ENCODE assay signal across 12 cellular contexts in the genomic region with DNA sequence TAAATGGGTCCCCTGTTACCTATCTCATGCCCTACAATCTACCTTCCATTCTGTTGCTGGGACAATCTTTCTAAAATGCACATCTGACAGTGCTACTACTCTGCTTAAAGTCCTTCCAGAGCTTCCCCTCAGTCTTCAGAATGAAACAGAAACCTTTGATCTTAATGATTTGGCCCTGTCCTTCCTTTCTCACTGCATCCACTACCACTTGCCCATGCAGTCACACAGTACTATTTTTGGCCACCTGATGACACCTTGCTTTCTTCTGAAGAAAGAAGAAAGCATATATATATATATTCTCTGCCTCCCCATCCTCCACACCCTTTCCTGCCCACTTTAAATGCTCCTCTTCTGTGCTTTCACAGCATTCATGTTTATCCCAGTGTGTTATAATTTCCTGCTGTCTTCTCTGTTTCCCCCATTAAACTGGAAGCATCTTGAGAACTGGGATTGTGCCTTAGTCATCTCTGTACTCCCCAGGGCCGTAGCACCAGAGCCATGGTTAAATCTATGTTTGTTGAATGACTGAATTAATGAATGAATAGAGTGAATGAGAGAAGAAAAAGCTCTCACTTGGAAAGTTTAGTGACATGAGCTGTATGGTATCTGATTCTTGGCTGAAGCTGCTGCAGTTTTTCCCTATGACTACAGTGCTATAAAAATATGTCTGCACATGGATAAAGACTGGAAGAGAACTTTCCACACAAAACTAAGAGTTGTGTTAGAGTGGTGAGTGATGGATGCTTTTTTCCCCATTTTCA. TPM values are rescaled to one million over a fixed set of nuclear protein-coding genes. Genes with fewer than 3 reads are reported as not detected.
DNase-seq lines count a peak whose midpoint lies in the region; ATAC-seq and TF ChIP-seq lines count a peak whose summit lies in the region.
"Had no signal": no experiment of that assay in that cellular context is flagged by ENCODE, and none has a peak within 500 bp of the region (broad histone marks: within the 10 kb centered on the region; RNA-seq: fewer than 3 reads in every experiment).

No MANE protein-coding gene starts in this region.

- H3K9me3 Mint-ChIP-seq in activated CD8-positive, alpha-beta T cell treated with anti-CD3 and anti-CD28 coated beads for 36 hours = no peaks in the 10 kb centered on the region
- H3K9me3 Mint-ChIP-seq in Caco-2 (ENCODE audit: unreplicated experiment) = no peaks in the 10 kb centered on the region
- no peaks in the 10 kb centered on the region for H3K9me3 Mint-ChIP-seq in activated naive CD8-positive, alpha-beta T cell treated with anti-CD3 and anti-CD28 coated beads, Interleukin-2, amount 50 U/mL, for 24 hours

- H3K4me3 Mint-ChIP-seq in activated CD8-positive, alpha-beta T cell treated with anti-CD3 and anti-CD28 coated beads for 36 hours = no peak overlapping the region
- H3K4me3 Mint-ChIP-seq in Caco-2 (ENCODE audit: unreplicated experiment) = no peak overlapping the region
- H3K4me3 Mint-ChIP-seq in activated naive CD8-positive, alpha-beta T cell treated with anti-CD3 and anti-CD28 coated beads, Interleukin-2, amount 50 U/mL, for 24 hours = no peak overlapping the region

- H3K4me1 Mint-ChIP-seq in activated CD8-positive, alpha-beta T cell treated with anti-CD3 and anti-CD28 coated beads for 36 hours (ENCODE audit: low read depth) = peaks cover 2% of the 10 kb centered on the region
- H3K4me1 Mint-ChIP-seq in Caco-2 (ENCODE audit: low read depth, unreplicated experiment) = no peaks in the 10 kb centered on the region
- H3K4me1 Mint-ChIP-seq in activated naive CD8-positive, alpha-beta T cell treated with anti-CD3 and anti-CD28 coated beads, Interleukin-2, amount 50 U/mL, for 24 hours = peaks cover 8% of the 10 kb centered on the region

- WGBS in psoas muscle, 3 donors = 28 to 56% (median 32%) methylated on average over 1 of the region's 1 CpG

- no peak overlapping the region for H3K27ac Mint-ChIP-seq in activated CD8-positive, alpha-beta T cell treated with anti-CD3 and anti-CD28 coated beads for 36 hours
- no peak overlapping the region for H3K27ac Mint-ChIP-seq in Caco-2 (ENCODE audit: unreplicated experiment)
- H3K27ac Mint-ChIP-seq in activated naive CD8-positive, alpha-beta T cell treated with anti-CD3 and anti-CD28 coated beads, Interleukin-2, amount 50 U/mL, for 24 hours = no peak overlapping the region

- H3K27me3 ChIP-seq in psoas muscle (ENCODE audit: insufficient read depth in 3 of 3, low read length in 2 of 3) = peaks cover 0 to 12% (median 0%) of the 10 kb centered on the region in 3 donors
- H3K27me3 ChIP-seq in Caco-2 (replicated peaks; ENCODE audit: control insufficient read depth, insufficient read depth, low read length) = no peaks in the 10 kb centered on the region

- DNase-seq in M059J (ENCODE audit: low read depth) (peak; percentile 63), psoas muscle (no peak), Caco-2 (no peak), SIG-M5 (lab: John Stamatoyannopoulos, UW) (no peak)
- no peak for DNase-seq in activated CD8-positive, alpha-beta T cell treated with anti-CD3 and anti-CD28 coated beads for 36 hours
- no peak for DNase-seq in activated naive CD8-positive, alpha-beta T cell treated with anti-CD3 and anti-CD28 coated beads, Interleukin-2, amount 50 U/mL, for 24 hours
- DNase-seq: amniotic stem cell, NCI-H1417, small intestine, trophoblast cell had no signal

- H3K36me3 Mint-ChIP-seq in activated CD8-positive, alpha-beta T cell treated with anti-CD3 and anti-CD28 coated beads for 36 hours (ENCODE audit: low read depth) = no peaks in the 10 kb centered on the region
- H3K36me3 Mint-ChIP-seq in Caco-2 (ENCODE audit: insufficient read depth, unreplicated experiment) = peaks cover 5% of the 10 kb centered on the region
- no peaks in the 10 kb centered on the region for H3K36me3 Mint-ChIP-seq in activated naive CD8-positive, alpha-beta T cell treated with anti-CD3 and anti-CD28 coated beads, Interleukin-2, amount 50 U/mL, for 24 hours (ENCODE audit: low read depth)

- intact Hi-C loops in psoas muscle (cut with DNase I) (loop anchor here in 1 of 2 donors (10.0 kb wide), 1 partner anchor 510 kb away; no protein-coding TSS in a partner anchor), Caco-2 (cut with micrococcal nuclease; ENCODE audit: unreplicated experiment) (loop anchor here (10.0 kb wide), 1 partner anchor 500 kb away; no protein-coding TSS in a partner anchor)
- intact Hi-C loops in activated CD8-positive, alpha-beta T cell treated with anti-CD3 and anti-CD28 coated beads for 36 hours (cut with micrococcal nuclease) = no loop called here

- H3K36me3 ChIP-seq in psoas muscle (ENCODE audit: insufficient read depth in 1 of 2, low read depth in 1 of 2) (no peaks in the 10 kb centered on the region), Caco-2 (ENCODE audit: control insufficient read depth, insufficient read depth, low read length) (no peaks in the 10 kb centered on the region)

- ATAC-seq in GM19035 (IDR thresholded peaks at IDR 0.05; ENCODE audit: unreplicated experiment) = peak; percentile 63
- ATAC-seq in HG02678 (IDR thresholded peaks at IDR 0.05; ENCODE audit: unreplicated experiment) = peak; percentile 74
- ATAC-seq in psoas muscle = peak in 3 of 4 donors; percentile 30 to 44 (median 34)
- ATAC-seq in activated CD8-positive, alpha-beta T cell treated with anti-CD3 and anti-CD28 coated beads for 36 hours = no peak
- no peak for ATAC-seq in activated naive CD8-positive, alpha-beta T cell treated with anti-CD3 and anti-CD28 coated beads, Interleukin-2, amount 50 U/mL, for 24 hours

- H3K27me3 Mint-ChIP-seq in activated CD8-positive, alpha-beta T cell treated with anti-CD3 and anti-CD28 coated beads for 36 hours = no peaks in the 10 kb centered on the region
- no peaks in the 10 kb centered on the region for H3K27me3 Mint-ChIP-seq in Caco-2 (ENCODE audit: insufficient read depth, unreplicated experiment)
- peaks cover 2% of the 10 kb centered on the region for H3K27me3 Mint-ChIP-seq in activated naive CD8-positive, alpha-beta T cell treated with anti-CD3 and anti-CD28 coated beads, Interleukin-2, amount 50 U/mL, for 24 hours

- H3K9me3 ChIP-seq in psoas muscle = no peaks in the 10 kb centered on the region
- H3K9me3 ChIP-seq in Caco-2 = no peaks in the 10 kb centered on the region

- no TSS peak for BruUV-seq in Caco-2 (replicated peaks; lab: Mats Ljungman, UMichigan)

- H3K4me1 ChIP-seq in psoas muscle = no peaks in the 10 kb centered on the region
- H3K4me1 ChIP-seq in Caco-2 = no peaks in the 10 kb centered on the region

- POLR2A ChIA-PET in activated CD8-positive, alpha-beta T cell treated with anti-CD3 and anti-CD28 coated beads for 36 hours (lab: Charles Lee) = no interaction called here
- POLR2A ChIA-PET in Caco-2 (lab: Charles Lee) = no interaction called here

- no peak overlapping the region for H3K27ac ChIP-seq in psoas muscle

- no peak overlapping the region for H3K4me3 ChIP-seq in psoas muscle
- no peak overlapping the region for H3K4me3 ChIP-seq in Caco-2 (ENCODE audit: low read depth, low read length)

- TF ChIP-seq CTCF in psoas muscle (IDR thresholded peaks at IDR 0.05) (no peak), Caco-2 (IDR thresholded peaks at IDR 0.05; ENCODE audit: insufficient read depth in 1 of 2, low read depth in 1 of 2, low read length in 1 of 2, severe bottlenecking in 1 of 2, unreplicated experiment in 1 of 2) (no peak)
- no peak for TF ChIP-seq CTCF in activated CD8-positive, alpha-beta T cell treated with anti-CD3 and anti-CD28 coated beads for 36 hours (IDR thresholded peaks at IDR 0.05)

- CTCF ChIA-PET in activated CD8-positive, alpha-beta T cell treated with anti-CD3 and anti-CD28 coated beads for 36 hours (lab: Charles Lee) = interaction anchor here (1.2 to 22.7 kb wide), 3 partner anchors 10 to 252 kb away, joined by 3 to 449 read pairs (median 7); no protein-coding TSS in a partner anchor
- CTCF ChIA-PET in Caco-2 (lab: Charles Lee) = no interaction called here

RNA-seq across cellular contexts. Expression of gene RTL9, which starts 56.2 kb away (rescaled TPM):
- 0.02 and 0.12 TPM in 2 replicates for total RNA-seq in M059J (2014; rRNA removed; shearing (Covaris generic))
- total RNA-seq in psoas muscle (under 1 TPM; 0.07 to 0.64 (median 0.16) TPM), Caco-2 (2022) (0.09 and 0.26 TPM in 2 replicates)
- polyA plus RNA-seq in psoas muscle = under 1 TPM in 2 of 3 donors, not detected in 1; 0.03 to 0.06 TPM
- not detected for total RNA-seq in activated CD8-positive, alpha-beta T cell treated with anti-CD3 and anti-CD28 coated beads for 36 hours

Comparison
In these comparisons a context has a peak if more than half of its experiments do, and no peak if none do; other contexts are left out.
1. ATAC-seq: peak in GM19035 (single experiment), HG02678 (single experiment) and psoas muscle (3 of 4); none in activated CD8-positive, alpha-beta T cell treated with anti-CD3 and anti-CD28 coated beads for 36 hours (single experiment) and activated naive CD8-positive, alpha-beta T cell treated with anti-CD3 and anti-CD28 coated beads, Interleukin-2, amount 50 U/mL, for 24 hours (single experiment).